ENCODE assay signal across 8 cellular contexts in the genomic region with DNA sequence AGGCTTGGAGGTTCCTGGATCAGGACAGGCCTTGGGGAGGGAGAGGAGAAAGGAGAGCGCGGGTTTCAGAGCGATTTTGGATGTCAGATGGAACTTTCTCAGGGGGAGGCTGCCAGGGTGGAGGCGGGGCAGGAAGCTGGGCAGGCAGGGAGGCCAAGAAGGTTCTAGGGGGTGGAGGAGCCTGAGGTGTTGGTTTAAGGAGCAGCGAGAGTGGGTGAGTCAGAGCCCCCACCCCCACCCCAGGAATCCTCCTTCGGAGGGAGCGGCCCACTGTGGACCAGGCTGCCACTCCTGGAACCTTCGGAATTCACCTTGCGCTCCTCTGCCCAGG. TPM values are rescaled to one million over a fixed set of nuclear protein-coding genes. Genes with fewer than 3 reads are reported as not detected.
DNase-seq lines count a peak whose midpoint lies in the region; ATAC-seq and TF ChIP-seq lines count a peak whose summit lies in the region.

No MANE protein-coding gene starts in this region.

- peak overlapping the region; percentile 55 for H3K4me3 ChIP-seq in Jurkat, Clone E6-1 (ENCODE audit: low read length)

- ATAC-seq in GM21786 (IDR thresholded peaks at IDR 0.05; ENCODE audit: unreplicated experiment) = no peak

- peak; percentile 63 for DNase-seq in AG09319 (ENCODE audit: extremely low read depth, low read depth)
- no peak for DNase-seq in Jurkat, Clone E6-1 (ENCODE audit: low read depth, low spot score)
- peak; percentile 48 to 96 for DNase-seq in T47D (ENCODE audit: low read depth in 1 of 2, low spot score in 1 of 2)
- peak; percentile 94 for DNase-seq in kidney tubule cell (ENCODE audit: low spot score)
- DNase-seq in substantia nigra (lab: John Stamatoyannopoulos, UW) = peak in 2 of 49 donors; percentile 5 to 19
- DNase-seq in NCI-H2081 (lab: John Stamatoyannopoulos, UW) = no peak
- DNase-seq in D341Med (ENCODE audit: low spot score) = no peak

- TF ChIP-seq CTCF in AG09319 (IDR thresholded peaks at IDR 0.05; ENCODE audit: low read depth, low read length) = no peak

- peak overlapping the region; percentile 38 for H3K27ac ChIP-seq in substantia nigra (ENCODE audit: low read depth, low read length, poor library complexity, severe bottlenecking)

- in situ Hi-C loops in T47D (cut with HindIII; ENCODE audit: low pct_unique_long_range_greater_than_20kb, low sequenced_read_pairs) = no loop called here

RNA-seq across cellular contexts. Expression of a gene that starts 15.9 kb away (rescaled TPM):
- polyA plus RNA-seq in Jurkat, Clone E6-1 (2012; ENCODE audit: insufficient read depth, insufficient read length) = 629 TPM

RNA-seq across cellular contexts. Expression of a gene that starts 16.2 kb away (rescaled TPM):
- polyA plus RNA-seq in Jurkat, Clone E6-1 (2012; ENCODE audit: insufficient read depth, insufficient read length) = not detected

RNA-seq across cellular contexts. Expression of a gene that starts 49.1 kb away (rescaled TPM):
- 337 TPM for polyA plus RNA-seq in Jurkat, Clone E6-1 (2012; ENCODE audit: insufficient read depth, insufficient read length)

Comparison
In these comparisons a context has a peak if more than half of its experiments do, and no peak if none do; other contexts are left out.
1. DNase-seq: peak in AG09319 (single experiment), T47D (2 of 2) and kidney tubule cell (single experiment); none in Jurkat, Clone E6-1 (single experiment), NCI-H2081 (0 of 2) and D341Med (single experiment).